15 cellular contexts compared by ENCODE assay signal in the genomic region with DNA sequence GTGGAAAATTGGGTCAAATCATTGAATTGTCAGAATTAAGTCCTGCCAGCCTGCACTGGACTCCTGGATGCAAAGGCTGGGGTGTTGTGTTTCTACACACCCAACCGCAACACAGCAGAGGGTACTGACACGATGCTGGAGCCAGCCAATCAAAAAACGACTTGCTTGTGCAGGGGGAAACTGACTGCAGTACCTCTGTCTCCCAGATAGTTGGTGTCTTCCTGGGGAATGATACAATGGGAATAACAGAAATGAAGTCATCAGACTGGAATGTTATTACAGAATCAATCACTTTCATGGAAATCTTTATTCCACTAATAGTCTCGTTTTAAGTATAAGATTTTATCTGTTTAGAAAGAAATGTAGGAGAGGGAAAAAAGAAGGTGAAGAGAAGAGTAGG.
A peak's percentile ranks its signal among the peaks of the same experiment; 100 is the strongest.
DNase-seq lines count a peak whose midpoint lies in the region; ATAC-seq and TF ChIP-seq lines count a peak whose summit lies in the region.
"Had no signal": no experiment of that assay in that cellular context is flagged by ENCODE, and none has a peak within 500 bp of the region (broad histone marks: within the 10 kb centered on the region; RNA-seq: fewer than 3 reads in every experiment).

No MANE protein-coding gene starts in this region.

- no peak overlapping the region for H2AFZ ChIP-seq in PC-3 (ENCODE audit: low read length)

- H3K79me2 ChIP-seq in PC-3 (ENCODE audit: low read length), result no peaks in the 10 kb centered on the region

- H3K4me3 ChIP-seq in AG04449 (ENCODE audit: low read depth, low read length) (no peak overlapping the region), HAP-1 (no peak overlapping the region), WERI-Rb-1 (ENCODE audit: low read depth, low read length) (no peak overlapping the region), PC-3 (ENCODE audit: low read length) (no peak overlapping the region)
- H3K4me3 ChIP-seq: left ventricle myocardium inferior, thoracic aorta had no signal

- intact Hi-C loops in PC-3 (cut with micrococcal nuclease), result no loop called here

- H3K9me3 ChIP-seq in HAP-1, result no peaks in the 10 kb centered on the region
- H3K9me3 ChIP-seq in WERI-Rb-1 (ENCODE audit: severe bottlenecking), result peaks cover 2% of the 10 kb centered on the region
- no peaks in the 10 kb centered on the region for H3K9me3 ChIP-seq in PC-3 (ENCODE audit: low read length)
- H3K9me3 ChIP-seq: thoracic aorta had no signal

- CTCF ChIA-PET in AG04449 (lab: Yijun Ruan, JAX), result no interaction called here
- CTCF ChIA-PET in PC-3 (lab: Charles Lee), result no interaction called here

- in situ Hi-C loops in HAP-1 (cut with MboI; ENCODE audit: low sequenced_read_pairs), result no loop called here

- ATAC-seq in PC-3 (no peak), GM19452 (IDR thresholded peaks at IDR 0.05; ENCODE audit: unreplicated experiment) (no peak), HG02870 (IDR thresholded peaks at IDR 0.05; ENCODE audit: unreplicated experiment) (no peak)

- H3K9me2 ChIP-seq in PC-3 (replicated peaks; ENCODE audit: low read length), result no peaks in the 10 kb centered on the region

- no peak for DNase-seq in AG04449 (ENCODE audit: low read depth, low spot score)
- peak; percentile 21 to 56 for DNase-seq in HAP-1 (ENCODE audit: low spot score in 2 of 2)
- DNase-seq in WERI-Rb-1, result no peak
- DNase-seq in hepatic stellate cell (ENCODE audit: low spot score), result peak; percentile 64
- no peak for DNase-seq in islet precursor cell
- DNase-seq in PC-3, result no peak
- DNase-seq: activated naive CD4-positive, alpha-beta T cell treated with anti-CD3 and anti-CD28 coated beads, Interleukin-2, amount 50 U/mL, for 16 hours; CD4-positive, CD25-positive, alpha-beta regulatory T cell; left ventricle myocardium inferior; NCI-H446 treated with DMSO at 0.1 percent for 48 hours; posterior cingulate gyrus had no signal

- H3K4me1 ChIP-seq in HAP-1, result no peaks in the 10 kb centered on the region
- H3K4me1 ChIP-seq in PC-3 (ENCODE audit: insufficient read depth, low read length), result no peaks in the 10 kb centered on the region
- H3K4me1 ChIP-seq: left ventricle myocardium inferior had no signal

- H3K27ac ChIP-seq in WERI-Rb-1 (no peak overlapping the region), PC-3 (ENCODE audit: low read length) (no peak overlapping the region)
- H3K27ac ChIP-seq: KMS-11, left ventricle myocardium inferior, thoracic aorta had no signal

- no peaks in the 10 kb centered on the region for H4K20me1 ChIP-seq in PC-3 (ENCODE audit: low read length)

- H3K27me3 ChIP-seq in HAP-1 (ENCODE audit: low read depth) (no peaks in the 10 kb centered on the region), WERI-Rb-1 (ENCODE audit: insufficient read depth, low read depth, severe bottlenecking) (no peaks in the 10 kb centered on the region), PC-3 (ENCODE audit: low read length) (peaks cover 24% of the 10 kb centered on the region; the same call in 1 of the 2 replicates)

- no peaks in the 10 kb centered on the region for H3F3A ChIP-seq in PC-3 (ENCODE audit: low read length, unreplicated experiment)

- H3K4me2 ChIP-seq in PC-3 (ENCODE audit: low read length), result no peak overlapping the region
- H3K4me2 ChIP-seq: KMS-11 had no signal

- POLR2A ChIA-PET in AG04449 (lab: Yijun Ruan, JAX), result no interaction called here
- POLR2A ChIA-PET in PC-3 (lab: Charles Lee; ENCODE audit: unreplicated experiment), result no interaction called here

- H3K9ac ChIP-seq in PC-3 (ENCODE audit: low read length), result no peak overlapping the region
- H3K9ac ChIP-seq: KMS-11 had no signal

- H3K36me3 ChIP-seq in HAP-1 (replicated peaks) (no peaks in the 10 kb centered on the region), WERI-Rb-1 (no peaks in the 10 kb centered on the region), PC-3 (ENCODE audit: low read depth, low read length) (no peaks in the 10 kb centered on the region)
- H3K36me3 ChIP-seq: left ventricle myocardium inferior, thoracic aorta had no signal

- BruUV-seq in PC-3 (replicated peaks; lab: Mats Ljungman, UMichigan), result no TSS peak

- TF ChIP-seq CTCF in AG04449 (IDR thresholded peaks at IDR 0.05; ENCODE audit: insufficient read depth, low read length, missing control alignments) (peak; percentile 29), WERI-Rb-1 (IDR thresholded peaks at IDR 0.05; ENCODE audit: low read depth, low read length) (0 out of 2 replicates have a peak, but pooled peaks have one; percentile 5), PC-3 (conservative IDR thresholded peaks at IDR 0.05; ENCODE audit: low read depth, low read length) (no peak)

Comparison
In these comparisons a context has a peak if more than half of its experiments do, and no peak if none do; other contexts are left out.
1. DNase-seq: peak in HAP-1 (2 of 2) and hepatic stellate cell (single experiment); none in AG04449 (single experiment), WERI-Rb-1 (single experiment), islet precursor cell (single experiment) and PC-3 (single experiment).